Comparison of ENCODE assay signal across 1 cellular context in the genomic region with DNA sequence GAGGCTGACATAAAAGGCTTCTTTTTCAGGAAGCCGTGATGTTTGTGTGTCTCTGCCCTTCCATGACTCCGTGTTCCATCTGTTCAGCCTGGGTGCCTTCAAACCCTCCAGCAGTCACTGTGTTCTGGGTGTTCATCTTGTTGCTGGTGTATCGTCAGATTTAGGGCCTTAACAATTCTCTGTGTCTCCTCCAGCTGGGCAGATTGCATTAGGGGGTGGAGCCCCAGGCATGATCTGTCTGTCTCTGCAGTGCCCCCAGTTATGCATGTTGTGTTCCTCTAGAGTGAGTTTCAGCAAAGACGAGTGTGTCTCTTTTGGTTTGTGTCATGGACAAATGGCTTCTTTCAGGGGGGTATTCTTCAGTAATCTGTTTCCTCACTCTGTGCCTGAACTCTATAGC.
TF ChIP-seq lines count a peak whose summit lies in the region.

No MANE protein-coding gene starts in this region.

TF ChIP-seq in K562, 482 proteins besides CTCF, POLR2A, EP300 and RAD21 (continued from another document):
- TF ChIP-seq, protein P1, sequence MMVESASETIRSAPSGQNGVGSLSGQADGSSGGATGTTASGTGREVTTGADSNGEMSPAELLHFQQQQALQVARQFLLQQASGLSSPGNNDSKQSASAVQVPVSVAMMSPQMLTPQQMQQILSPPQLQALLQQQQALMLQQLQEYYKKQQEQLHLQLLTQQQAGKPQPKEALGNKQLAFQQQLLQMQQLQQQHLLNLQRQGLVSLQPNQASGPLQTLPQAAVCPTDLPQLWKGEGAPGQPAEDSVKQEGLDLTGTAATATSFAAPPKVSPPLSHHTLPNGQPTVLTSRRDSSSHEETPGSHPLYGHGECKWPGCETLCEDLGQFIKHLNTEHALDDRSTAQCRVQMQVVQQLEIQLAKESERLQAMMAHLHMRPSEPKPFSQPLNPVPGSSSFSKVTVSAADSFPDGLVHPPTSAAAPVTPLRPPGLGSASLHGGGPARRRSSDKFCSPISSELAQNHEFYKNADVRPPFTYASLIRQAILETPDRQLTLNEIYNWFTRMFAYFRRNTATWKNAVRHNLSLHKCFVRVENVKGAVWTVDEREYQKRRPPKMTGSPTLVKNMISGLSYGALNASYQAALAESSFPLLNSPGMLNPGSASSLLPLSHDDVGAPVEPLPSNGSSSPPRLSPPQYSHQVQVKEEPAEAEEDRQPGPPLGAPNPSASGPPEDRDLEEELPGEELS (CRISPR knock-in tag; IDR thresholded peaks at IDR 0.05; ENCODE audit: borderline replicate concordance): no peak
- TF ChIP-seq, protein P2, sequence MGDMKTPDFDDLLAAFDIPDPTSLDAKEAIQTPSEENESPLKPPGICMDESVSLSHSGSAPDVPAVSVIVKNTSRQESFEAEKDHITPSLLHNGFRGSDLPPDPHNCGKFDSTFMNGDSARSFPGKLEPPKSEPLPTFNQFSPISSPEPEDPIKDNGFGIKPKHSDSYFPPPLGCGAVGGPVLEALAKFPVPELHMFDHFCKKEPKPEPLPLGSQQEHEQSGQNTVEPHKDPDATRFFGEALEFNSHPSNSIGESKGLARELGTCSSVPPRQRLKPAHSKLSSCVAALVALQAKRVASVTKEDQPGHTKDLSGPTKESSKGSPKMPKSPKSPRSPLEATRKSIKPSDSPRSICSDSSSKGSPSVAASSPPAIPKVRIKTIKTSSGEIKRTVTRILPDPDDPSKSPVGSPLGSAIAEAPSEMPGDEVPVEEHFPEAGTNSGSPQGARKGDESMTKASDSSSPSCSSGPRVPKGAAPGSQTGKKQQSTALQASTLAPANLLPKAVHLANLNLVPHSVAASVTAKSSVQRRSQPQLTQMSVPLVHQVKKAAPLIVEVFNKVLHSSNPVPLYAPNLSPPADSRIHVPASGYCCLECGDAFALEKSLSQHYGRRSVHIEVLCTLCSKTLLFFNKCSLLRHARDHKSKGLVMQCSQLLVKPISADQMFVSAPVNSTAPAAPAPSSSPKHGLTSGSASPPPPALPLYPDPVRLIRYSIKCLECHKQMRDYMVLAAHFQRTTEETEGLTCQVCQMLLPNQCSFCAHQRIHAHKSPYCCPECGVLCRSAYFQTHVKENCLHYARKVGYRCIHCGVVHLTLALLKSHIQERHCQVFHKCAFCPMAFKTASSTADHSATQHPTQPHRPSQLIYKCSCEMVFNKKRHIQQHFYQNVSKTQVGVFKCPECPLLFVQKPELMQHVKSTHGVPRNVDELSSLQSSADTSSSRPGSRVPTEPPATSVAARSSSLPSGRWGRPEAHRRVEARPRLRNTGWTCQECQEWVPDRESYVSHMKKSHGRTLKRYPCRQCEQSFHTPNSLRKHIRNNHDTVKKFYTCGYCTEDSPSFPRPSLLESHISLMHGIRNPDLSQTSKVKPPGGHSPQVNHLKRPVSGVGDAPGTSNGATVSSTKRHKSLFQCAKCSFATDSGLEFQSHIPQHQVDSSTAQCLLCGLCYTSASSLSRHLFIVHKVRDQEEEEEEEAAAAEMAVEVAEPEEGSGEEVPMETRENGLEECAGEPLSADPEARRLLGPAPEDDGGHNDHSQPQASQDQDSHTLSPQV (IDR thresholded peaks at IDR 0.05): no peak
- TF ChIP-seq ZNF217 (CRISPR knock-in tag; IDR thresholded peaks at IDR 0.05): no peak
